ENCODE assay signal across 20 cellular contexts in genomic region chr6:167127785-167128531, GRCh38.
DNase-seq lines count a peak whose midpoint lies in the region; ATAC-seq, FAIRE-seq and TF ChIP-seq lines count a peak whose summit lies in the region.
"Had no signal": no experiment of that assay in that cellular context is flagged by ENCODE, and none has a peak within 500 bp of the region (broad histone marks: within the 10 kb centered on the region; RNA-seq: fewer than 3 reads in every experiment).

No MANE protein-coding gene starts in this region.

- H3K36me3 Mint-ChIP-seq in nephron (ENCODE audit: low read depth): no peaks in the 10 kb centered on the region
- H3K36me3 Mint-ChIP-seq: neural progenitor cell had no signal

- FAIRE-seq in RCC 7860 (lab: Jason Lieb, UNC): peak; percentile 94
- FAIRE-seq: D721Med, H54 had no signal

- peak overlapping the region in 2 of 3 experiments; percentile 73 to 78 for H3K27ac Mint-ChIP-seq in nephron
- H3K27ac Mint-ChIP-seq: neural progenitor cell had no signal

- peak; percentile 37 for ATAC-seq in GM18873 (IDR thresholded peaks at IDR 0.05; ENCODE audit: low FRiP score, unreplicated experiment)
- peak; percentile 50 for ATAC-seq in HG02642 (IDR thresholded peaks at IDR 0.05; ENCODE audit: poor library complexity, unreplicated experiment)
- ATAC-seq: effector memory CD8-positive, alpha-beta T cell; heart right ventricle had no signal

- DNase-seq in RCC 7860 (ENCODE audit: low spot score) (peak; percentile 79), cerebellar cortex (ENCODE audit: low spot score) (no peak), DMS53 treated with DMSO at 0.1 percent for 48 hours (lab: John Stamatoyannopoulos, UW; ENCODE audit: unreplicated experiment) (no peak), HPDE6-E6E7 (ENCODE audit: extremely low spot score) (no peak), DMS 273 (lab: John Stamatoyannopoulos, UW; ENCODE audit: unreplicated experiment) (no peak)
- DNase-seq: activated CD8-positive, alpha-beta memory T cell treated with anti-CD3 and anti-CD28 coated beads, Interleukin-2, amount 50 U/mL, for 4 hours; cerebellar nuclear complex; effector memory CD8-positive, alpha-beta T cell; GDM1; heart right ventricle; NCI-H2029 treated with DMSO at 0.1 percent for 48 hours; NCI-H82; stimulated activated CD4-positive, alpha-beta T cell treated with anti-CD3 and anti-CD28 coated beads, Interleukin-12 subunit alpha, Interleukin-12 subunit beta, amount 100 ng/mL, for 4 hours; stimulated activated naive CD4-positive, alpha-beta T cell had no signal

- no peaks in the 10 kb centered on the region for H3K9me3 Mint-ChIP-seq in nephron
- H3K9me3 Mint-ChIP-seq: effector memory CD8-positive, alpha-beta T cell; neural progenitor cell had no signal

- H3K4me1 Mint-ChIP-seq in nephron: no peaks in the 10 kb centered on the region
- H3K4me1 Mint-ChIP-seq: neural progenitor cell had no signal

- no peak for TF ChIP-seq CTCF in nephron (IDR thresholded peaks at IDR 0.05; ENCODE audit: unreplicated experiment in 3 of 3)

- no peaks in the 10 kb centered on the region for H3K27me3 Mint-ChIP-seq in nephron (ENCODE audit: low read depth)
- H3K27me3 Mint-ChIP-seq: effector memory CD8-positive, alpha-beta T cell had no signal

- H3K4me3 Mint-ChIP-seq in nephron: no peak overlapping the region
- H3K4me3 Mint-ChIP-seq: neural progenitor cell had no signal
